Comparison of ENCODE assay signal across 9 cellular contexts in genomic region chr1:81549588-81550127, GRCh38.
DNase-seq lines count a peak whose midpoint lies in the region; ATAC-seq, FAIRE-seq and TF ChIP-seq lines count a peak whose summit lies in the region.
"Had no signal": no experiment of that assay in that cellular context is flagged by ENCODE, and none has a peak within 500 bp of the region (broad histone marks: within the 10 kb centered on the region; RNA-seq: fewer than 3 reads in every experiment).

No MANE protein-coding gene starts in this region.

- FAIRE-seq in endothelial cell of umbilical vein (lab: Jason Lieb, UNC) = peak; percentile 38
- FAIRE-seq: K562 had no signal

- H3K79me2 ChIP-seq in endothelial cell of umbilical vein (ENCODE audit: control insufficient read depth, insufficient read depth, low read length) = no peaks in the 10 kb centered on the region
- no peaks in the 10 kb centered on the region for H3K79me2 ChIP-seq in osteoblast (ENCODE audit: insufficient read depth, low read length)

- ATAC-seq in GM19397 (IDR thresholded peaks at IDR 0.05; ENCODE audit: unreplicated experiment) (peak; percentile 49), HG03196 (IDR thresholded peaks at IDR 0.05; ENCODE audit: unreplicated experiment) (peak; percentile 48)
- ATAC-seq: K562 had no signal

- no peaks in the 10 kb centered on the region for H3K9me3 Mint-ChIP-seq in activated T-helper 2 cell treated with anti-CD3 and anti-CD28 coated beads, Interferon-gamma antibody, Interleukin-2, Interleukin-4, amounts not matched to agents 10 μg/mL and 5 μg/mL and 100 μg/mL, durations not matched to agents 14 hours and 24 hours and 36 hours
- H3K9me3 Mint-ChIP-seq in CD14-positive monocyte = peaks cover 0 to 2% (median 0%) of the 10 kb centered on the region in 7 donors

- peak; percentile 80 for TF ChIP-seq CTCF in C4-2B (conservative IDR thresholded peaks at IDR 0.05)
- peak; percentile 31 to 41 for TF ChIP-seq CTCF in endothelial cell of umbilical vein (IDR thresholded peaks at IDR 0.05; ENCODE audit: extremely low read depth in 1 of 2, insufficient read depth in 1 of 2, low read depth in 1 of 2, low read length in 2 of 2)
- peak; percentile 60 for TF ChIP-seq CTCF in osteoblast (IDR thresholded peaks at IDR 0.05; ENCODE audit: extremely low read depth, low read depth, low read length)
- TF ChIP-seq CTCF in CD14-positive monocyte (IDR thresholded peaks at IDR 0.05) = no peak

- H3K27me3 Mint-ChIP-seq in activated T-helper 2 cell treated with anti-CD3 and anti-CD28 coated beads, Interferon-gamma antibody, Interleukin-2, Interleukin-4, amounts not matched to agents 10 μg/mL and 5 μg/mL and 100 μg/mL, durations not matched to agents 14 hours and 24 hours and 36 hours (ENCODE audit: low read depth) = no peaks in the 10 kb centered on the region
- H3K27me3 Mint-ChIP-seq in CD14-positive monocyte (ENCODE audit: low read depth in 3 of 3) = no peaks in the 10 kb centered on the region

- H3K36me3 ChIP-seq in endothelial cell of umbilical vein (ENCODE audit: control insufficient read depth in 2 of 2, extremely low read depth in 1 of 2, insufficient read depth in 2 of 2, low read length in 2 of 2) (no peaks in the 10 kb centered on the region), osteoblast (ENCODE audit: insufficient read depth, low read length) (no peaks in the 10 kb centered on the region)

- H3K27ac ChIP-seq in C4-2B (no peak overlapping the region), endothelial cell of umbilical vein (ENCODE audit: insufficient read depth, low read depth, low read length) (no peak overlapping the region), osteoblast (ENCODE audit: low read depth, low read length) (no peak overlapping the region)

- H3K9me3 ChIP-seq in endothelial cell of umbilical vein (replicated peaks; ENCODE audit: control insufficient read depth, insufficient read depth, low read length) (no peaks in the 10 kb centered on the region), osteoblast (ENCODE audit: low read depth, low read length) (no peaks in the 10 kb centered on the region)

- H3K4me2 ChIP-seq in endothelial cell of umbilical vein (ENCODE audit: insufficient read depth, low read length) (no peak overlapping the region), osteoblast (ENCODE audit: insufficient read depth, low read length) (no peak overlapping the region)

- H3K4me3 ChIP-seq in endothelial cell of umbilical vein (replicated peaks in 1 of 3; ENCODE audit: insufficient read depth in 1 of 3, low read depth in 1 of 3, low read length in 3 of 3) (no peak overlapping the region), osteoblast (ENCODE audit: insufficient read depth, low read length) (no peak overlapping the region)
- H3K4me3 ChIP-seq: K562 had no signal

- no peak for TF ChIP-seq POLR2A in endothelial cell of umbilical vein (IDR thresholded peaks at IDR 0.05; ENCODE audit: low read depth, low read length)

- CTCF ChIA-PET in endothelial cell of umbilical vein (lab: Charles Lee) = interaction anchor here (0.6 to 6.7 kb wide), 51 partner anchors 9 to 1332 kb away, joined by 3 to 201 read pairs (median 5); partner anchors contain the start of gene ADGRL2

- BruUV-seq in endothelial cell of umbilical vein (replicated peaks; lab: Mats Ljungman, UMichigan) = no TSS peak

- no peak overlapping the region for H3K4me3 Mint-ChIP-seq in activated T-helper 2 cell treated with anti-CD3 and anti-CD28 coated beads, Interferon-gamma antibody, Interleukin-2, Interleukin-4, amounts not matched to agents 10 μg/mL and 5 μg/mL and 100 μg/mL, durations not matched to agents 14 hours and 24 hours and 36 hours (ENCODE audit: low read depth)
- no peak overlapping the region for H3K4me3 Mint-ChIP-seq in CD14-positive monocyte

- H4K20me1 ChIP-seq in endothelial cell of umbilical vein (replicated peaks; ENCODE audit: control insufficient read depth, extremely low read depth, insufficient read depth, low read length) (no peaks in the 10 kb centered on the region), osteoblast (ENCODE audit: insufficient read depth, low read length) (no peaks in the 10 kb centered on the region)

- H3K4me1 ChIP-seq in endothelial cell of umbilical vein (ENCODE audit: control insufficient read depth, extremely low read depth, insufficient read depth, low read length) (no peaks in the 10 kb centered on the region), osteoblast (ENCODE audit: insufficient read depth, low read length) (no peaks in the 10 kb centered on the region)

- peak; percentile 48 for DNase-seq in NCI-H524 treated with DMSO at 0.1 percent for 48 hours (lab: John Stamatoyannopoulos, UW)
- DNase-seq in endothelial cell of umbilical vein (ENCODE audit: low read depth, low spot score) = peak; percentile 77
- peak; percentile 46 for DNase-seq in osteoblast (ENCODE audit: insufficient read length, low spot score, missing footprints)
- DNase-seq in activated T-helper 2 cell treated with anti-CD3 and anti-CD28 coated beads, Interferon-gamma antibody, Interleukin-2, Interleukin-4, amounts not matched to agents 10 μg/mL and 5 μg/mL and 100 μg/mL, durations not matched to agents 14 hours and 24 hours and 36 hours (ENCODE audit: low spot score) = no peak
- DNase-seq in CD14-positive monocyte (ENCODE audit: low spot score) = no peak

- no peak overlapping the region for H3K27ac Mint-ChIP-seq in activated T-helper 2 cell treated with anti-CD3 and anti-CD28 coated beads, Interferon-gamma antibody, Interleukin-2, Interleukin-4, amounts not matched to agents 10 μg/mL and 5 μg/mL and 100 μg/mL, durations not matched to agents 14 hours and 24 hours and 36 hours
- no peak overlapping the region for H3K27ac Mint-ChIP-seq in CD14-positive monocyte

- POLR2A ChIA-PET in endothelial cell of umbilical vein (lab: Charles Lee) = no interaction called here

- no peaks in the 10 kb centered on the region for H3K36me3 Mint-ChIP-seq in activated T-helper 2 cell treated with anti-CD3 and anti-CD28 coated beads, Interferon-gamma antibody, Interleukin-2, Interleukin-4, amounts not matched to agents 10 μg/mL and 5 μg/mL and 100 μg/mL, durations not matched to agents 14 hours and 24 hours and 36 hours (ENCODE audit: low read depth)
- H3K36me3 Mint-ChIP-seq in CD14-positive monocyte = no peaks in the 10 kb centered on the region

- dilution Hi-C loops in endothelial cell of umbilical vein (cut with MboI; ENCODE audit: extremely low pct_ligation_motif_present, low sequenced_read_pairs) = no loop called here

- no peak overlapping the region for H3K9ac ChIP-seq in endothelial cell of umbilical vein (replicated peaks; ENCODE audit: extremely low read depth, insufficient read depth, low read length)

- no peaks in the 10 kb centered on the region for H3K27me3 ChIP-seq in endothelial cell of umbilical vein (ENCODE audit: control insufficient read depth in 2 of 2, insufficient read depth in 2 of 2, low read length in 2 of 2)
- H3K27me3 ChIP-seq in osteoblast (ENCODE audit: insufficient read depth, low read length) = no peaks in the 10 kb centered on the region

- no peaks in the 10 kb centered on the region for H3K9me1 ChIP-seq in endothelial cell of umbilical vein (replicated peaks; ENCODE audit: control insufficient read depth, extremely low read depth, insufficient read depth, low read length)

- intact Hi-C loops in endothelial cell of umbilical vein (cut with micrococcal nuclease) = loop anchor here (1.0 to 5.0 kb wide), 6 partner anchors 121 to 1332 kb away; no protein-coding TSS in a partner anchor
- intact Hi-C loops in activated T-helper 2 cell treated with anti-CD3 and anti-CD28 coated beads, Interferon-gamma antibody, Interleukin-2, Interleukin-4, amounts not matched to agents 10 μg/mL and 5 μg/mL and 100 μg/mL, durations not matched to agents 14 hours and 24 hours and 36 hours (cut with micrococcal nuclease) = no loop called here
- intact Hi-C loops in CD14-positive monocyte (cut with micrococcal nuclease) = no loop called here

- H3K4me1 Mint-ChIP-seq in activated T-helper 2 cell treated with anti-CD3 and anti-CD28 coated beads, Interferon-gamma antibody, Interleukin-2, Interleukin-4, amounts not matched to agents 10 μg/mL and 5 μg/mL and 100 μg/mL, durations not matched to agents 14 hours and 24 hours and 36 hours (ENCODE audit: low read depth) = peaks cover 12% of the 10 kb centered on the region
- no peaks in the 10 kb centered on the region for H3K4me1 Mint-ChIP-seq in CD14-positive monocyte

- H2AFZ ChIP-seq in endothelial cell of umbilical vein (ENCODE audit: low read depth, low read length) = no peak overlapping the region
- no peak overlapping the region for H2AFZ ChIP-seq in osteoblast (ENCODE audit: low read length)

TF ChIP-seq in endothelial cell of umbilical vein, 7 proteins besides CTCF, POLR2A, EP300 and RAD21:
- no peak for TF ChIP-seq MYC (IDR thresholded peaks at IDR 0.05; ENCODE audit: low read depth, low read length)
- TF ChIP-seq POLR2AphosphoS5 (IDR thresholded peaks at IDR 0.05; ENCODE audit: insufficient read depth, low read depth, low read length) = no peak
- TF ChIP-seq EZH2 (IDR thresholded peaks at IDR 0.05; ENCODE audit: borderline replicate concordance, low read depth, low read length, severe bottlenecking) = no peak
- no peak for TF ChIP-seq GATA2 (IDR thresholded peaks at IDR 0.05; ENCODE audit: insufficient read depth, insufficient read length, low read depth, low read length)
- TF ChIP-seq FOS (IDR thresholded peaks at IDR 0.05; ENCODE audit: borderline replicate concordance, insufficient read depth, low read length) = no peak
- TF ChIP-seq, protein P1, sequence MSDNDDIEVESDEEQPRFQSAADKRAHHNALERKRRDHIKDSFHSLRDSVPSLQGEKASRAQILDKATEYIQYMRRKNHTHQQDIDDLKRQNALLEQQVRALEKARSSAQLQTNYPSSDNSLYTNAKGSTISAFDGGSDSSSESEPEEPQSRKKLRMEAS (IDR thresholded peaks at IDR 0.05; ENCODE audit: insufficient read depth, insufficient read length) = no peak
TF ChIP-seq in endothelial cell of umbilical vein: peak in this region for 0.

Comparison
In these comparisons a context has a peak if more than half of its experiments do, and no peak if none do; other contexts are left out.
1. DNase-seq: peak in NCI-H524 treated with DMSO at 0.1 percent for 48 hours (single experiment), endothelial cell of umbilical vein (single experiment) and osteoblast (single experiment); none in activated T-helper 2 cell treated with anti-CD3 and anti-CD28 coated beads, Interferon-gamma antibody, Interleukin-2, Interleukin-4, amounts not matched to agents 10 μg/mL and 5 μg/mL and 100 μg/mL, durations not matched to agents 14 hours and 24 hours and 36 hours (single experiment) and CD14-positive monocyte (single experiment).